12 cellular contexts compared by ENCODE assay signal in the genomic region with DNA sequence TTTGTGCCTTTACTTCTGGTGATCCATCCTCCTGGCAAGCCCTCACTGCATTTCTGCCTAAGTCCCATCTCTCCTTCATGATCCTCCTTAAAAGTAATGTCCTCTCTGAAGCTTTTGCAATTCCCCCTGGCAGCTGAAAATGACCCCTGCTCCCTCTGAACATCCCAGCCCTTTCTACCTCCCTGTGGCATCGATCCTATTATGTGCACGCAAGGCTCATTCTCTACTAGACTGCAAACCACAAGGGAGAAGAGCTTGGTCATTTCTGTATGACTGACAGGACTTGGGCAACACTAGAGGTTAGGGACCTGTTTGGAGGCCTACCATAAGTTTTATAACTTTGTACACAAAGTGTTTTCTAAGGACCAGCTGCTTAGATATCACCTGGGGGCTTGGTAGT.
"Had no signal": no experiment of that assay in that cellular context is flagged by ENCODE, and none has a peak within 500 bp of the region (broad histone marks: within the 10 kb centered on the region; RNA-seq: fewer than 3 reads in every experiment).

No MANE protein-coding gene starts in this region.

- H3K9me3 ChIP-seq: adrenal gland, body of pancreas, transverse colon had no signal

- H3K27ac ChIP-seq: adrenal gland, body of pancreas, VCaP had no signal

- DNase-seq: activated CD4-positive, alpha-beta T cell treated with anti-CD3 and anti-CD28 coated beads for 36 hours; activated CD8-positive, alpha-beta T cell treated with anti-CD3 and anti-CD28 coated beads, Interleukin-2, amount 10 ng/mL, durations not matched to agents 7 days and 5 days; activated naive CD4-positive, alpha-beta T cell; adrenal gland; dermis blood vessel endothelial cell; foreskin melanocyte; kidney; T-cell had no signal

- FAIRE-seq: kidney had no signal

- H3K27me3 ChIP-seq: body of pancreas, transverse colon had no signal

- H3K4me1 ChIP-seq: adrenal gland, transverse colon had no signal

- H3K36me3 ChIP-seq: adrenal gland, transverse colon had no signal

- ATAC-seq: activated CD4-positive, alpha-beta T cell treated with anti-CD3 and anti-CD28 coated beads for 36 hours; activated CD8-positive, alpha-beta T cell treated with anti-CD3 and anti-CD28 coated beads, Interleukin-2, amount 10 ng/mL, durations not matched to agents 7 days and 5 days; T-cell had no signal

- H3K4me3 ChIP-seq: adrenal gland, body of pancreas, skin epidermis, transverse colon had no signal
